33 cellular contexts compared by ENCODE assay signal in the genomic region with DNA sequence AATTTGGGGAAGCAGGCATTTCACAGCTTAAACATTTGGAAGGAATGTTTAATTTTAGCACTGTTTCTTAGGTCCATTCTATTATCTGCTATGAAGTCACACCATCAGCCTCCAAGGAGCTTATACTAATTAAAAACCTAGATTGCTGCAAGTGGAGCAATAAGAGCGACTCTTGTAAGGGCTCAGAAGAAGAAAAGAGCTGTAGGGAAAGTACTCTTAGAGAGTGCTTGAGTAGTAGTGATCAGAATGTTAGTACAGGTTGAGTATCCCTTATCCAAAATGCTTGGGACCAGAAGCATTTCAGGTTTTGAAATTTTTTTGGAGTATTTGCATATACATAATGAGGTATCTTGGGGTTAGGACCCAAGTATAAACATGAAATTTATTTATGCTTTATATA.
"Had no signal": no experiment of that assay in that cellular context is flagged by ENCODE, and none has a peak within 500 bp of the region (broad histone marks: within the 10 kb centered on the region; RNA-seq: fewer than 3 reads in every experiment).

No MANE protein-coding gene starts in this region.

- ATAC-seq: naive thymus-derived CD4-positive, alpha-beta T cell; natural killer cell; psoas muscle; right cardiac atrium; right lobe of liver; stimulated activated memory B cell treated with anti-CD40 and anti-IgM and Interleukin-4, amounts not matched to agents 10 μg/mL and 1 μg/mL and 100 μg/mL, for 72 hours; stimulated activated naive CD8-positive, alpha-beta T cell treated with anti-CD3 and anti-CD28 coated beads, Interleukin-15, amount 100 ng/mL, for 72 hours; stimulated activated naive CD8-positive, alpha-beta T cell treated with anti-CD3 and anti-CD28 coated beads, Interleukin-15, Interleukin-2, amounts not matched to agents 100 U/mL and 50 U/mL, for 24 hours had no signal

- H3K9me3 Mint-ChIP-seq: nephron; stimulated activated memory B cell treated with anti-CD40 and anti-IgM and Interleukin-4, amounts not matched to agents 10 μg/mL and 1 μg/mL and 100 μg/mL, for 72 hours; stimulated activated naive CD8-positive, alpha-beta T cell treated with anti-CD3 and anti-CD28 coated beads, Interleukin-15, amount 100 ng/mL, for 72 hours; type B pancreatic cell had no signal

- FAIRE-seq: urothelium cell line had no signal

- H3K36me3 Mint-ChIP-seq: naive thymus-derived CD4-positive, alpha-beta T cell; natural killer cell; stimulated activated memory B cell treated with anti-CD40 and anti-IgM and Interleukin-4, amounts not matched to agents 10 μg/mL and 1 μg/mL and 100 μg/mL, for 72 hours; type B pancreatic cell had no signal

- H3K4me3 Mint-ChIP-seq: naive thymus-derived CD4-positive, alpha-beta T cell; natural killer cell; nephron; stimulated activated memory B cell treated with anti-CD40 and anti-IgM and Interleukin-4, amounts not matched to agents 10 μg/mL and 1 μg/mL and 100 μg/mL, for 72 hours; stimulated activated naive CD8-positive, alpha-beta T cell treated with anti-CD3 and anti-CD28 coated beads, Interleukin-15, amount 100 ng/mL, for 72 hours; type B pancreatic cell had no signal

- H3K27ac ChIP-seq: neutrophil, ovary, parathyroid adenoma, psoas muscle, right lobe of liver, sigmoid colon, skin epidermis, spleen, suprapubic skin, testis, tibial artery, transverse colon, vagina had no signal

- H3K27me3 ChIP-seq: neutrophil, ovary, right lobe of liver, sigmoid colon, spleen, suprapubic skin, testis, tibial artery, transverse colon, vagina had no signal

- H3K4me1 Mint-ChIP-seq: naive thymus-derived CD4-positive, alpha-beta T cell; natural killer cell; nephron; stimulated activated memory B cell treated with anti-CD40 and anti-IgM and Interleukin-4, amounts not matched to agents 10 μg/mL and 1 μg/mL and 100 μg/mL, for 72 hours; stimulated activated naive CD8-positive, alpha-beta T cell treated with anti-CD3 and anti-CD28 coated beads, Interleukin-15, amount 100 ng/mL, for 72 hours had no signal

- H3K27ac Mint-ChIP-seq: naive thymus-derived CD4-positive, alpha-beta T cell; natural killer cell; nephron; progenitor cell of endocrine pancreas; stimulated activated memory B cell treated with anti-CD40 and anti-IgM and Interleukin-4, amounts not matched to agents 10 μg/mL and 1 μg/mL and 100 μg/mL, for 72 hours; stimulated activated naive CD8-positive, alpha-beta T cell treated with anti-CD3 and anti-CD28 coated beads, Interleukin-15, amount 100 ng/mL, for 72 hours; type B pancreatic cell had no signal

- H3K36me3 ChIP-seq: neutrophil, ovary, right lobe of liver, sigmoid colon, spleen, suprapubic skin, tibial artery, transverse colon, vagina had no signal

- H3K4me1 ChIP-seq: parathyroid adenoma, psoas muscle, right lobe of liver, sigmoid colon, spleen, suprapubic skin, testis, tibial artery, transverse colon, vagina had no signal

- H3K9me3 ChIP-seq: neutrophil, ovary, psoas muscle, right lobe of liver, sigmoid colon, spleen, suprapubic skin, testis, tibial artery, transverse colon, vagina had no signal

- H3K79me2 ChIP-seq: parathyroid adenoma had no signal

- H3K4me3 ChIP-seq: ovary, psoas muscle, right lobe of liver, sigmoid colon, skin epidermis, smooth muscle cell, spleen, suprapubic skin, testis, tibial artery, transverse colon, vagina had no signal

- H2AFZ ChIP-seq: parathyroid adenoma had no signal

- DNase-seq: naive thymus-derived CD4-positive, alpha-beta T cell; natural killer cell; nucleus accumbens; ovary; posterior cingulate gyrus; psoas muscle; right cardiac atrium; right lobe of liver; sigmoid colon; spleen; stimulated activated CD4-positive, alpha-beta T cell treated with anti-CD3 and anti-CD28 coated beads, Interleukin-12 subunit alpha, Interleukin-12 subunit beta, amount 100 ng/mL, for 4 hours; stimulated activated CD4-positive, alpha-beta T cell treated with anti-CD3 and anti-CD28 coated beads, Interleukin-1b, Interleukin-23, amount 100 ng/mL, for 48 hours; stimulated activated CD4-positive, alpha-beta T cell treated with anti-CD3 and anti-CD28 coated beads, Interleukin-4, amount 100 ng/mL, for 1 hour; stimulated activated CD4-positive, alpha-beta T cell treated with anti-CD3 and anti-CD28 coated beads, Interleukin-4, amount 100 ng/mL, for 4 hours; stimulated activated CD8-positive, alpha-beta memory T cell treated with anti-CD3 and anti-CD28 coated beads, Interleukin-4, amount 100 ng/mL, for 48 hours; stimulated activated naive CD4-positive, alpha-beta T cell; stimulated activated naive CD8-positive, alpha-beta T cell treated with anti-CD3 and anti-CD28 coated beads, Interleukin-15, amount 100 ng/mL, for 72 hours; stimulated activated naive CD8-positive, alpha-beta T cell treated with anti-CD3 and anti-CD28 coated beads, Interleukin-15, Interleukin-2, amounts not matched to agents 100 U/mL and 50 U/mL, for 24 hours; substantia nigra; testis; tibial artery; transverse colon had no signal

- H3K27me3 Mint-ChIP-seq: progenitor cell of endocrine pancreas; stimulated activated memory B cell treated with anti-CD40 and anti-IgM and Interleukin-4, amounts not matched to agents 10 μg/mL and 1 μg/mL and 100 μg/mL, for 72 hours; stimulated activated naive CD8-positive, alpha-beta T cell treated with anti-CD3 and anti-CD28 coated beads, Interleukin-15, amount 100 ng/mL, for 72 hours; type B pancreatic cell had no signal

- H3K4me2 ChIP-seq: smooth muscle cell had no signal

- H3K9ac ChIP-seq: parathyroid adenoma had no signal
